In genomic region chr19:54518844-54519243, GRCh38 we compare ENCODE assay signal across 8 cellular contexts. TPM values are rescaled to one million over a fixed set of nuclear protein-coding genes. Genes with fewer than 3 reads are reported as not detected.
DNase-seq lines count a peak whose midpoint lies in the region; ATAC-seq and TF ChIP-seq lines count a peak whose summit lies in the region.

No MANE protein-coding gene starts in this region.

- peaks cover 45% of the 10 kb centered on the region for H3K27me3 Mint-ChIP-seq in CD8-positive, alpha-beta T cell (ENCODE audit: low read depth)
- peaks cover 28% of the 10 kb centered on the region for H3K27me3 Mint-ChIP-seq in activated T-helper 17 cell treated with anti-CD3 and anti-CD28 coated beads, Interleukin-2, amount 50 U/mL, for 72 hours

- H3K4me1 Mint-ChIP-seq in CD8-positive, alpha-beta T cell (ENCODE audit: low read depth), result peaks cover 36% of the 10 kb centered on the region
- peaks cover 34% of the 10 kb centered on the region for H3K4me1 Mint-ChIP-seq in activated T-helper 17 cell treated with anti-CD3 and anti-CD28 coated beads, Interleukin-2, amount 50 U/mL, for 72 hours

- WGBS in body of pancreas, 2 donors, result 50 to 54% methylated on average over 5 of the region's 5 CpGs
- 89% methylated on average over 5 of the region's 5 CpGs for WGBS in hepatocyte (ENCODE audit: low lambda C conversion rate, missing lambda C conversion rate)

- no peak for TF ChIP-seq CTCF in CD8-positive, alpha-beta T cell (IDR thresholded peaks at IDR 0.05)
- TF ChIP-seq CTCF in body of pancreas (IDR thresholded peaks at IDR 0.05) (no peak), hepatocyte (IDR thresholded peaks at IDR 0.05; ENCODE audit: poor library complexity) (no peak)

- no peak overlapping the region for H3K4me2 ChIP-seq in hepatocyte

- H3K9me2 ChIP-seq in hepatocyte (replicated peaks; ENCODE audit: insufficient read depth), result no peaks in the 10 kb centered on the region

- intact Hi-C loops in CD8-positive, alpha-beta T cell (cut with DNase I, micrococcal nuclease), result no loop called here
- intact Hi-C loops in body of pancreas (cut with DNase I), result no loop called here

- CTCF ChIA-PET in CD8-positive, alpha-beta T cell (lab: Charles Lee), result no interaction called here

- POLR2A ChIA-PET in CD8-positive, alpha-beta T cell (lab: Charles Lee), result no interaction called here

- H3K4me3 Mint-ChIP-seq in CD8-positive, alpha-beta T cell, result no peak overlapping the region
- peak overlapping the region; percentile 5 for H3K4me3 Mint-ChIP-seq in activated T-helper 17 cell treated with anti-CD3 and anti-CD28 coated beads, Interleukin-2, amount 50 U/mL, for 72 hours

- TF ChIP-seq POLR2A in body of pancreas (IDR thresholded peaks at IDR 0.05), result no peak

- H3K9me3 Mint-ChIP-seq in CD8-positive, alpha-beta T cell, result peaks cover 3% of the 10 kb centered on the region
- H3K9me3 Mint-ChIP-seq in activated T-helper 17 cell treated with anti-CD3 and anti-CD28 coated beads, Interleukin-2, amount 50 U/mL, for 72 hours, result peaks cover 4% of the 10 kb centered on the region

- no peak for DNase-seq in CD8-positive, alpha-beta T cell
- DNase-seq in HT1080 (ENCODE audit: low read depth) (peak; percentile 79), body of pancreas (no peak), KG1 (lab: John Stamatoyannopoulos, UW) (no peak), NCI-H748 treated with DMSO at 0.1 percent for 48 hours (lab: John Stamatoyannopoulos, UW) (no peak), hepatocyte (ENCODE audit: low spot score) (no peak)

- H3K4me1 ChIP-seq in CD8-positive, alpha-beta T cell (ENCODE audit: insufficient read depth, low read length), result peaks cover 12% of the 10 kb centered on the region
- H3K4me1 ChIP-seq in body of pancreas (no peaks in the 10 kb centered on the region), hepatocyte (ENCODE audit: insufficient read depth) (no peaks in the 10 kb centered on the region)

- H3K27ac Mint-ChIP-seq in CD8-positive, alpha-beta T cell, result no peak overlapping the region
- no peak overlapping the region for H3K27ac Mint-ChIP-seq in activated T-helper 17 cell treated with anti-CD3 and anti-CD28 coated beads, Interleukin-2, amount 50 U/mL, for 72 hours

- H3K9me3 ChIP-seq in CD8-positive, alpha-beta T cell (ENCODE audit: low read length), result no peaks in the 10 kb centered on the region
- H3K9me3 ChIP-seq in body of pancreas (no peaks in the 10 kb centered on the region), hepatocyte (ENCODE audit: low read depth) (no peaks in the 10 kb centered on the region)

- H4K20me1 ChIP-seq in hepatocyte (ENCODE audit: insufficient read depth, poor library complexity, severe bottlenecking), result no peaks in the 10 kb centered on the region

- no peaks in the 10 kb centered on the region for H3K36me3 Mint-ChIP-seq in CD8-positive, alpha-beta T cell
- no peaks in the 10 kb centered on the region for H3K36me3 Mint-ChIP-seq in activated T-helper 17 cell treated with anti-CD3 and anti-CD28 coated beads, Interleukin-2, amount 50 U/mL, for 72 hours (ENCODE audit: low read depth)

- H3K36me3 ChIP-seq in CD8-positive, alpha-beta T cell (ENCODE audit: insufficient read depth, low read length), result no peaks in the 10 kb centered on the region
- H3K36me3 ChIP-seq in body of pancreas (replicated peaks in 1 of 2; ENCODE audit: insufficient read depth in 1 of 2, low read depth in 2 of 2) (no peaks in the 10 kb centered on the region), hepatocyte (replicated peaks; ENCODE audit: insufficient read depth, low read depth) (no peaks in the 10 kb centered on the region)

- H3K79me2 ChIP-seq in hepatocyte, result no peaks in the 10 kb centered on the region

- H3K4me3 ChIP-seq in CD8-positive, alpha-beta T cell (ENCODE audit: low read depth, low read length), result no peak overlapping the region
- H3K4me3 ChIP-seq in body of pancreas (no peak overlapping the region), hepatocyte (no peak overlapping the region)

- peak; percentile 38 for ATAC-seq in CD8-positive, alpha-beta T cell
- ATAC-seq in GM18508 (IDR thresholded peaks at IDR 0.05; ENCODE audit: insufficient read depth, unreplicated experiment), result peak; percentile 55
- peak; percentile 73 for ATAC-seq in activated T-helper 17 cell treated with anti-CD3 and anti-CD28 coated beads, Interleukin-2, amount 50 U/mL, for 72 hours (replicated peaks)
- ATAC-seq in body of pancreas, result no peak

- no peaks in the 10 kb centered on the region for H3K27me3 ChIP-seq in CD8-positive, alpha-beta T cell (ENCODE audit: insufficient read depth, low read length)
- H3K27me3 ChIP-seq in body of pancreas (peaks cover 0 to 5% of the 10 kb centered on the region in 2 donors), hepatocyte (no peaks in the 10 kb centered on the region)

- H2AFZ ChIP-seq in hepatocyte, result no peak overlapping the region

- H3K27ac ChIP-seq in CD8-positive, alpha-beta T cell (ENCODE audit: low read depth, low read length), result no peak overlapping the region
- H3K27ac ChIP-seq in body of pancreas (no peak overlapping the region), hepatocyte (no peak overlapping the region)

RNA-seq across cellular contexts. Expression of gene LAIR2, which starts 16.2 kb away (rescaled TPM):
- total RNA-seq in CD8-positive, alpha-beta T cell, result not detected
- not detected in 2 replicates for total RNA-seq in HT1080 (2014; rRNA removed; shearing (Covaris generic))
- polyA plus RNA-seq in HT1080 (2015; cell fraction: cytosol; rRNA removed), result not detected in 2 replicates
- polyA plus RNA-seq in HT1080 (2015; cell fraction: nucleus; rRNA removed), result not detected in 2 replicates
- under 1 TPM in 1 of 2 donors, not detected in 1; 0.66 TPM for total RNA-seq in activated T-helper 17 cell treated with anti-CD3 and anti-CD28 coated beads, Interleukin-2, amount 50 U/mL, for 72 hours
- total RNA-seq in body of pancreas, result not detected
- not detected in 2 replicates for total RNA-seq in hepatocyte
- polyA plus RNA-seq in hepatocyte, result not detected in 2 replicates

RNA-seq across cellular contexts. Expression of gene CDC42EP5, which starts 45.7 kb away (rescaled TPM):
- total RNA-seq in CD8-positive, alpha-beta T cell, result not detected
- total RNA-seq in HT1080 (2014; rRNA removed; shearing (Covaris generic)), result 1.7 and 1.8 TPM in 2 replicates
- 0.76 and 0.90 TPM in 2 replicates for polyA plus RNA-seq in HT1080 (2015; cell fraction: cytosol; rRNA removed)
- polyA plus RNA-seq in HT1080 (2015; cell fraction: nucleus; rRNA removed), result 0.34 and 0.65 TPM in 2 replicates
- not detected for total RNA-seq in activated T-helper 17 cell treated with anti-CD3 and anti-CD28 coated beads, Interleukin-2, amount 50 U/mL, for 72 hours
- total RNA-seq in body of pancreas (10 to 100 TPM; 18.2 to 92.9 TPM), hepatocyte (43.1 and 46.8 TPM in 2 replicates)
- polyA plus RNA-seq in hepatocyte, result 71.2 and 71.5 TPM in 2 replicates

RNA-seq across cellular contexts. Expression of gene LILRA2, which starts 54.7 kb away (rescaled TPM):
- not detected for total RNA-seq in CD8-positive, alpha-beta T cell
- total RNA-seq in HT1080 (2014; rRNA removed; shearing (Covaris generic)), result not detected in 2 replicates
- polyA plus RNA-seq in HT1080 (2015; cell fraction: cytosol; rRNA removed), result not detected in 2 replicates
- polyA plus RNA-seq in HT1080 (2015; cell fraction: nucleus; rRNA removed), result not detected in 2 replicates
- total RNA-seq in activated T-helper 17 cell treated with anti-CD3 and anti-CD28 coated beads, Interleukin-2, amount 50 U/mL, for 72 hours, result not detected
- 1 to 10 TPM in 1 of 2 donors, not detected in 1; 1.6 TPM for total RNA-seq in body of pancreas
- not detected in 2 replicates for total RNA-seq in hepatocyte
- polyA plus RNA-seq in hepatocyte, result not detected in 2 replicates

RNA-seq across cellular contexts. Expression of gene LENG9, which starts 55.3 kb away (rescaled TPM):
- 1 to 10 TPM; 2.3 to 2.7 TPM for total RNA-seq in CD8-positive, alpha-beta T cell
- 5.4 and 6.5 TPM in 2 replicates for total RNA-seq in HT1080 (2014; rRNA removed; shearing (Covaris generic))
- polyA plus RNA-seq in HT1080 (2015; cell fraction: cytosol; rRNA removed), result 3.7 and 6.0 TPM in 2 replicates
- polyA plus RNA-seq in HT1080 (2015; cell fraction: nucleus; rRNA removed), result 3.9 and 6.1 TPM in 2 replicates
- 1 to 10 TPM; 3.1 to 4.4 TPM for total RNA-seq in activated T-helper 17 cell treated with anti-CD3 and anti-CD28 coated beads, Interleukin-2, amount 50 U/mL, for 72 hours
- total RNA-seq in body of pancreas, result 10 to 100 TPM; 21.8 to 25.7 TPM
- 3.1 and 7.9 TPM in 2 replicates for total RNA-seq in hepatocyte
- 0.59 and 1.00 TPM in 2 replicates for polyA plus RNA-seq in hepatocyte
